8 cellular contexts compared by ENCODE assay signal in genomic region chr19:36528194-36528920, GRCh38. TPM values are rescaled to one million over a fixed set of nuclear protein-coding genes. Genes with fewer than 3 reads are reported as not detected.
DNase-seq lines count a peak whose midpoint lies in the region; ATAC-seq and TF ChIP-seq lines count a peak whose summit lies in the region.

Gene ZNF260 (minus strand): TSS chr19:36528271. CDS start chr19:36515238, 13,033 bp downstream.

- TF ChIP-seq RAD21 in neural cell (conservative IDR thresholded peaks at IDR 0.05) = no peak

- H3K27ac ChIP-seq in MM.1S (ENCODE audit: low read length) (peak within 1 kb of the TSS; percentile 22; the same call in 1 of the 2 replicates), neural cell (ENCODE audit: low read length) (peak within 1 kb of the TSS; percentile 94)

- H3K4me1 Mint-ChIP-seq in stimulated activated naive CD8-positive, alpha-beta T cell treated with anti-CD3 and anti-CD28 coated beads, Interleukin-15, amount 100 ng/mL, for 72 hours = peaks cover 22% of the 10 kb centered on the region

- peak within 1 kb of the TSS; percentile 98 to 100 for H3K27ac Mint-ChIP-seq in stimulated activated naive CD8-positive, alpha-beta T cell treated with anti-CD3 and anti-CD28 coated beads, Interleukin-15, amount 100 ng/mL, for 72 hours

- H3K36me3 ChIP-seq in H7 (replicated peaks; ENCODE audit: control insufficient read depth, insufficient read depth, low read length) (peaks cover 2% of the 10 kb centered on the region), MM.1S (replicated peaks; ENCODE audit: insufficient read depth, low read length) (no peaks in the 10 kb centered on the region), neural cell (ENCODE audit: insufficient read depth, low read length) (peaks cover 8% of the 10 kb centered on the region)

- H2AFZ ChIP-seq in MM.1S (ENCODE audit: low read length) (peak within 1 kb of the TSS; percentile 93), neural cell (ENCODE audit: low read depth, low read length) (peak within 1 kb of the TSS; percentile 96)

- no peaks in the 10 kb centered on the region for H3K4me1 ChIP-seq in MM.1S (ENCODE audit: low read length)

- peak within 1 kb of the TSS; percentile 28; the same call in 1 of the 2 replicates for H3K9ac ChIP-seq in MM.1S (ENCODE audit: low read length)
- H3K9ac ChIP-seq in neural cell (ENCODE audit: low read length) = peak within 1 kb of the TSS; percentile 93

- DNase-seq in ELR (ENCODE audit: low read depth) (peak; percentile 97), H7 (peak; percentile 95), MM.1S (peak; percentile 76), SIG-M5 (lab: John Stamatoyannopoulos, UW) (peak; percentile 61), foreskin fibroblast (peak; percentile 96 to 99)
- peak; percentile 86 for DNase-seq in activated gamma-delta T cell treated with anti-CD3 and anti-CD28 coated beads, Interleukin-2, amount 50 U/mL, for 16 hours (ENCODE audit: low read depth)
- DNase-seq in stimulated activated naive CD8-positive, alpha-beta T cell treated with anti-CD3 and anti-CD28 coated beads, Interleukin-15, amount 100 ng/mL, for 72 hours = peak; percentile 91 to 95

- TF ChIP-seq CTCF in MM.1S (IDR thresholded peaks at IDR 0.05; ENCODE audit: low read length) (no peak), foreskin fibroblast (IDR thresholded peaks at IDR 0.05; ENCODE audit: low read depth, low read length) (no peak), neural cell (IDR thresholded peaks at IDR 0.05; ENCODE audit: poor library complexity, severe bottlenecking) (peak; percentile 39)

- H3K9me3 ChIP-seq in MM.1S (replicated peaks; ENCODE audit: insufficient read depth, low read length) (no peaks in the 10 kb centered on the region), neural cell (ENCODE audit: low read length) (peaks cover 3% of the 10 kb centered on the region)

- H3K9me3 Mint-ChIP-seq in stimulated activated naive CD8-positive, alpha-beta T cell treated with anti-CD3 and anti-CD28 coated beads, Interleukin-15, amount 100 ng/mL, for 72 hours = peaks cover 23 to 42% of the 10 kb centered on the region in 2 donors

- H3K4me2 ChIP-seq in MM.1S (ENCODE audit: low read depth, low read length) = peak within 1 kb of the TSS; percentile 62
- peak within 1 kb of the TSS; percentile 89 for H3K4me2 ChIP-seq in neural cell (ENCODE audit: low read length)

- peak; percentile 94 for ATAC-seq in stimulated activated naive CD8-positive, alpha-beta T cell treated with anti-CD3 and anti-CD28 coated beads, Interleukin-15, amount 100 ng/mL, for 72 hours

- H3K27me3 ChIP-seq in H7 (ENCODE audit: control insufficient read depth, insufficient read depth, low read length) = no peaks in the 10 kb centered on the region
- H3K27me3 ChIP-seq in MM.1S (replicated peaks; ENCODE audit: insufficient read depth, low read length) = no peaks in the 10 kb centered on the region
- H3K27me3 ChIP-seq in neural cell (ENCODE audit: insufficient read depth, low read depth, low read length) = no peaks in the 10 kb centered on the region

- H3K4me3 ChIP-seq in H7 (ENCODE audit: insufficient read depth, low read depth, low read length) (peak within 1 kb of the TSS; percentile 76), MM.1S (ENCODE audit: low read length) (peak within 1 kb of the TSS; percentile 59), foreskin fibroblast (ENCODE audit: low read depth in 1 of 2, low read length in 2 of 2) (peak within 1 kb of the TSS; percentile 96 to 97), neural cell (ENCODE audit: low read length) (peak within 1 kb of the TSS; percentile 74)

- no peaks in the 10 kb centered on the region for H3K79me2 ChIP-seq in MM.1S (ENCODE audit: low read length)
- peaks cover 54% of the 10 kb centered on the region for H3K79me2 ChIP-seq in neural cell (replicated peaks; ENCODE audit: insufficient read depth, low read length)

- H3F3A ChIP-seq in MM.1S (ENCODE audit: insufficient read depth, low read length) (no peaks in the 10 kb centered on the region), neural cell (ENCODE audit: insufficient read depth, low read length, poor library complexity, severe bottlenecking) (no peaks in the 10 kb centered on the region)

- H3K9me2 ChIP-seq in MM.1S (replicated peaks; ENCODE audit: insufficient read depth, low read length) (no peaks in the 10 kb centered on the region), neural cell (ENCODE audit: insufficient read depth, low read length) (no peaks in the 10 kb centered on the region)

- peak; percentile 66 for TF ChIP-seq EP300 in neural cell (conservative IDR thresholded peaks at IDR 0.05; ENCODE audit: poor library complexity, severe bottlenecking)

- H4K20me1 ChIP-seq in MM.1S (ENCODE audit: insufficient read depth, low read length) = no peaks in the 10 kb centered on the region
- H4K20me1 ChIP-seq in neural cell (ENCODE audit: insufficient read depth) = no peaks in the 10 kb centered on the region

- H3K4me3 Mint-ChIP-seq in stimulated activated naive CD8-positive, alpha-beta T cell treated with anti-CD3 and anti-CD28 coated beads, Interleukin-15, amount 100 ng/mL, for 72 hours = peak within 1 kb of the TSS; percentile 95 to 100

- H3K27me3 Mint-ChIP-seq in stimulated activated naive CD8-positive, alpha-beta T cell treated with anti-CD3 and anti-CD28 coated beads, Interleukin-15, amount 100 ng/mL, for 72 hours = no peaks in the 10 kb centered on the region

TF ChIP-seq in neural cell, 6 proteins besides CTCF, POLR2A, EP300 and RAD21:
- TF ChIP-seq REST (IDR thresholded peaks at IDR 0.05; ENCODE audit: borderline replicate concordance) = peak; percentile 77
- TF ChIP-seq SMC3 (conservative IDR thresholded peaks at IDR 0.05; ENCODE audit: poor library complexity) = peak; percentile 51
- TF ChIP-seq TAF1 (IDR thresholded peaks at IDR 0.05; ENCODE audit: low read depth) = peak; percentile 86
- TF ChIP-seq MXI1 (conservative IDR thresholded peaks at IDR 0.05; ENCODE audit: poor library complexity, severe bottlenecking) = peak; percentile 93
- no peak for TF ChIP-seq EZH2 (IDR thresholded peaks at IDR 0.05; ENCODE audit: borderline replicate concordance, insufficient read depth, low read length, poor library complexity, severe bottlenecking)
- TF ChIP-seq POLR2AphosphoS5 (IDR thresholded peaks at IDR 0.05) = peak; percentile 81

RNA-seq across cellular contexts. Expression of gene ZNF260, which starts in this region (rescaled TPM):
- 15.8 and 21.5 TPM in 2 replicates for total RNA-seq in H7 (2014; rRNA removed; shearing (Covaris generic))
- polyA plus RNA-seq in neural cell = 23.2 and 25.0 TPM in 2 replicates
- 59.2 and 71.4 TPM in 2 replicates for polyA minus RNA-seq in neural cell

Comparison
In these comparisons a context has a peak if more than half of its experiments do, and no peak if none do; other contexts are left out.
1. Peak in every context shown above with its lines: DNase-seq, ATAC-seq, H3K4me3 ChIP-seq and H3K27ac ChIP-seq.